ENCODE assay signal across 26 cellular contexts in the genomic region with DNA sequence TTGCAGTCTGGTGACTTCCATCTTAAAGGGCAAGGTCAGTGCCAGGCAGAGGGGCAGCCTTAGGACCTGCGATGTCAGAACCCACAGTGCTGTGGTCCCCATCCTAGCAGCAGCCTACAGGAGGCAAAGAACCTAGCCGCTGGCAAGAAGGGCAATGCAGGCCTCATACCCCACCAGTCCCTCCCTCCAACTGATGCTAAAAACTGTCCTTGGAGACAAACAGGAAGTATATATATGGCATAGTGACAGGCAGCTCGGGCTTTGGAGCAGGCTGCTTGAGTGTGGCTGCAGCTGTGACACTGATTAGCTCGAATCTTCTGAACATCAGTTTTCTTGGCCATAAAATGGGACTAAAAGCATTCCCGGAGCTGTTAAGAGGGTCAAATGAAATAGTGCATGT.
DNase-seq lines count a peak whose midpoint lies in the region; ATAC-seq and TF ChIP-seq lines count a peak whose summit lies in the region.
"Had no signal": no experiment of that assay in that cellular context is flagged by ENCODE, and none has a peak within 500 bp of the region (broad histone marks: within the 10 kb centered on the region; RNA-seq: fewer than 3 reads in every experiment).

No MANE protein-coding gene starts in this region.

- H2AFZ ChIP-seq in neuronal stem cell (ENCODE audit: low read length) (no peak overlapping the region), OCI-LY7 (ENCODE audit: low read length) (no peak overlapping the region)

- H3K4me3 Mint-ChIP-seq in CD14-positive monocyte (no peak overlapping the region), WTC11 (no peak overlapping the region)

- no peak overlapping the region for H2BK5ac ChIP-seq in neuronal stem cell (ENCODE audit: low read length)

- CTCF ChIA-PET in OCI-LY7 (lab: Charles Lee; ENCODE audit: unreplicated experiment) = no interaction called here
- CTCF ChIA-PET in WTC11 (lab: Charles Lee) = no interaction called here

- H3K9ac ChIP-seq in BLaER1 = no peak overlapping the region
- no peak overlapping the region for H3K9ac ChIP-seq in neuronal stem cell (ENCODE audit: low read depth, low read length, poor library complexity)

- no peak overlapping the region for H2BK12ac ChIP-seq in neuronal stem cell (ENCODE audit: low read length)

- DNase-seq in Right ventricle myocardium superior = peak; percentile 6
- no peak for DNase-seq in heart left ventricle
- DNase-seq in CD14-positive monocyte (ENCODE audit: low spot score) = peak; percentile 15
- DNase-seq in neuronal stem cell (ENCODE audit: low spot score) = no peak
- DNase-seq in OCI-LY7 (ENCODE audit: low spot score) = no peak
- no peak for DNase-seq in WTC11 (ENCODE audit: low spot score)
- DNase-seq: AML-193, DMS 273 treated with DMSO at 0.1 percent for 48 hours, DND-41, GOT3, HCEC 1CT, KBM-7, MV-4-11, NCI-H1105, NCI-H146, NCI-H1930, NCI-H2107, NCI-H446, NCI-H526 treated with DMSO at 0.1 percent for 48 hours, OCI-M1, Peyer's patch had no signal

- H3K4ac ChIP-seq in neuronal stem cell (ENCODE audit: low read length) = no peak overlapping the region

- POLR2A ChIA-PET in OCI-LY7 (lab: Charles Lee) (interaction anchor here (0.6 kb wide), 1 partner anchor 23 kb away, joined by 3 read pairs; no protein-coding TSS in a partner anchor), WTC11 (lab: Charles Lee) (interaction anchor here (0.5 kb wide), 1 partner anchor 35 kb away, joined by 5 read pairs; no protein-coding TSS in a partner anchor)

- H3K27ac Mint-ChIP-seq in CD14-positive monocyte (no peak overlapping the region), WTC11 (no peak overlapping the region)
- H3K27ac Mint-ChIP-seq: CD8-positive, alpha-beta memory T cell had no signal

- no peak overlapping the region for H2AK5ac ChIP-seq in neuronal stem cell (ENCODE audit: low read depth, low read length)

- H3K14ac ChIP-seq in neuronal stem cell (ENCODE audit: low read length) = no peak overlapping the region

- H3K4me2 ChIP-seq in BLaER1 (peak overlapping the region; percentile 56), neuronal stem cell (ENCODE audit: insufficient read depth, low read length, poor library complexity, severe bottlenecking) (no peak overlapping the region), OCI-LY7 (ENCODE audit: low read length) (no peak overlapping the region)
- H3K4me2 ChIP-seq: A549 had no signal

- no peak overlapping the region for H3K4me3 ChIP-seq in heart left ventricle
- H3K4me3 ChIP-seq in BLaER1 = no peak overlapping the region
- H3K4me3 ChIP-seq in neuronal stem cell (ENCODE audit: low read length in 2 of 2) = no peak overlapping the region
- no peak overlapping the region for H3K4me3 ChIP-seq in OCI-LY7 (ENCODE audit: low read depth, low read length, poor library complexity, severe bottlenecking)
- H3K4me3 ChIP-seq: A549, Peyer's patch, SJSA1 had no signal

- H3K79me1 ChIP-seq in neuronal stem cell (ENCODE audit: low read depth, low read length) = no peaks in the 10 kb centered on the region

- WGBS in heart left ventricle, 4 donors = 59 to 65% (median 60%) methylated on average over 5 of the region's 5 CpGs
- no CpG with 5 or more reads among the region's 5 CpGs for WGBS in neuronal stem cell (ENCODE audit: extremely low coverage in 2 of 2, insufficient read length in 2 of 2, insufficient replicate concordance in 1 of 2), 2 donors

- H3K4me1 Mint-ChIP-seq in CD14-positive monocyte (no peaks in the 10 kb centered on the region), WTC11 (peaks cover 8% of the 10 kb centered on the region)
- H3K4me1 Mint-ChIP-seq: CD8-positive, alpha-beta memory T cell had no signal

- H4K20me1 ChIP-seq in BLaER1 = no peaks in the 10 kb centered on the region; the same call in 1 of the 2 replicates
- no peaks in the 10 kb centered on the region for H4K20me1 ChIP-seq in OCI-LY7 (ENCODE audit: insufficient read depth, low read length)

- no peak for TF ChIP-seq CTCF in heart left ventricle (IDR thresholded peaks at IDR 0.05)
- no peak for TF ChIP-seq CTCF in CD14-positive monocyte (IDR thresholded peaks at IDR 0.05)
- no peak for TF ChIP-seq CTCF in OCI-LY7 (conservative IDR thresholded peaks at IDR 0.05; ENCODE audit: low read length)
- TF ChIP-seq CTCF in WTC11 (IDR thresholded peaks at IDR 0.05) = no peak

- H3K9me3 ChIP-seq in heart left ventricle = no peaks in the 10 kb centered on the region
- no peaks in the 10 kb centered on the region for H3K9me3 ChIP-seq in BLaER1
- H3K9me3 ChIP-seq in neuronal stem cell (replicated peaks in 1 of 2; ENCODE audit: control insufficient read depth in 2 of 2, insufficient read depth in 1 of 2, low read depth in 1 of 2, low read length in 2 of 2) = no peaks in the 10 kb centered on the region
- H3K9me3 ChIP-seq in OCI-LY7 (ENCODE audit: low read length) = no peaks in the 10 kb centered on the region
- H3K9me3 ChIP-seq: A549, Peyer's patch, SJSA1 had no signal

- no peak overlapping the region for H4K8ac ChIP-seq in neuronal stem cell (ENCODE audit: low read depth, low read length)

- H4K91ac ChIP-seq in neuronal stem cell (ENCODE audit: low read depth, low read length, poor library complexity) = no peak overlapping the region

- H2BK15ac ChIP-seq in neuronal stem cell (ENCODE audit: low read length) = no peak overlapping the region

- intact Hi-C loops in Right ventricle myocardium superior (cut with DNase I) (no loop called here), heart left ventricle (cut with DNase I) (no loop called here), CD14-positive monocyte (cut with micrococcal nuclease) (no loop called here), OCI-LY7 (cut with micrococcal nuclease; ENCODE audit: unreplicated experiment) (no loop called here)

- H3K36me3 Mint-ChIP-seq in CD14-positive monocyte (no peaks in the 10 kb centered on the region), WTC11 (no peaks in the 10 kb centered on the region)
- H3K36me3 Mint-ChIP-seq: CD8-positive, alpha-beta memory T cell had no signal

- no peak for TF ChIP-seq POLR2A in heart left ventricle (IDR thresholded peaks at IDR 0.05)

- H3K27ac ChIP-seq in heart left ventricle (no peak overlapping the region), BLaER1 (no peak overlapping the region), neuronal stem cell (replicated peaks; ENCODE audit: low read length) (no peak overlapping the region), OCI-LY7 (ENCODE audit: low read depth, low read length, poor library complexity, severe bottlenecking) (no peak overlapping the region)
- H3K27ac ChIP-seq: A549, C4-2B, Peyer's patch, SJSA1 had no signal

- BruUV-seq in OCI-LY7 (replicated peaks; lab: Mats Ljungman, UMichigan) = no TSS peak

- H3K79me2 ChIP-seq in OCI-LY7 (ENCODE audit: insufficient read depth, low read depth, low read length) = no peaks in the 10 kb centered on the region

- no peak overlapping the region for H3K18ac ChIP-seq in neuronal stem cell (ENCODE audit: low read length)

- H3K36me3 ChIP-seq in heart left ventricle (no peaks in the 10 kb centered on the region), BLaER1 (no peaks in the 10 kb centered on the region), neuronal stem cell (replicated peaks in 1 of 2; ENCODE audit: control insufficient read depth in 2 of 2, insufficient read depth in 2 of 2, low read length in 2 of 2) (no peaks in the 10 kb centered on the region), OCI-LY7 (ENCODE audit: insufficient read depth, low read length) (no peaks in the 10 kb centered on the region)
- H3K36me3 ChIP-seq: Peyer's patch, SJSA1 had no signal

- no peak for ATAC-seq in Right ventricle myocardium superior (ENCODE audit: poor library complexity)
- no peak for ATAC-seq in heart left ventricle
- ATAC-seq in WTC11 = no peak
- ATAC-seq: A549 had no signal

- peaks cover 0 to 39% (median 9%) of the 10 kb centered on the region in 12 donors for H3K4me1 ChIP-seq in heart left ventricle
- H3K4me1 ChIP-seq in BLaER1 = peaks cover 28% of the 10 kb centered on the region
- no peaks in the 10 kb centered on the region for H3K4me1 ChIP-seq in neuronal stem cell (ENCODE audit: control insufficient read depth in 2 of 2, insufficient read depth in 1 of 2, low read depth in 1 of 2, low read length in 2 of 2)
- H3K4me1 ChIP-seq in OCI-LY7 (ENCODE audit: insufficient read depth, low read length, poor library complexity, severe bottlenecking) = no peaks in the 10 kb centered on the region
- H3K4me1 ChIP-seq: A549, Peyer's patch, SJSA1 had no signal

- no peak overlapping the region for H2BK120ac ChIP-seq in neuronal stem cell (ENCODE audit: low read depth, low read length)

- H3K9me3 Mint-ChIP-seq in CD14-positive monocyte = no peaks in the 10 kb centered on the region
- H3K9me3 Mint-ChIP-seq in WTC11 = no peaks in the 10 kb centered on the region

- peaks cover 1 to 6% (median 5%) of the 10 kb centered on the region in 3 donors for H3K27me3 Mint-ChIP-seq in CD14-positive monocyte (ENCODE audit: low read depth in 3 of 3)
- H3K27me3 Mint-ChIP-seq in WTC11 (ENCODE audit: low read depth) = no peaks in the 10 kb centered on the region

- peak overlapping the region; percentile 37 for H3K23ac ChIP-seq in neuronal stem cell (ENCODE audit: low read depth, low read length, poor library complexity)

- H3K27me3 ChIP-seq in heart left ventricle (no peaks in the 10 kb centered on the region), BLaER1 (no peaks in the 10 kb centered on the region), neuronal stem cell (ENCODE audit: control insufficient read depth in 3 of 3, insufficient read depth in 3 of 3, low read depth in 1 of 3, low read length in 3 of 3) (peaks cover 0 to 3% (median 0%) of the 10 kb centered on the region in 3 experiments)
- H3K27me3 ChIP-seq: Peyer's patch, SJSA1 had no signal

- H3K9me2 ChIP-seq in OCI-LY7 (ENCODE audit: insufficient read depth, low read length) = no peaks in the 10 kb centered on the region

TF ChIP-seq in WTC11, 78 proteins besides CTCF, POLR2A, EP300 and RAD21 (continues in another document):
- TF ChIP-seq RORB (CRISPR knock-in tag; IDR thresholded peaks at IDR 0.05) (no peak), TEAD4 (CRISPR knock-in tag; IDR thresholded peaks at IDR 0.05) (no peak), SMAD3 (CRISPR knock-in tag; IDR thresholded peaks at IDR 0.05; ENCODE audit: borderline replicate concordance) (no peak)

Comparison
In these comparisons a context has a peak if more than half of its experiments do, and no peak if none do; other contexts are left out.
1. DNase-seq: peak in Right ventricle myocardium superior (single experiment) and CD14-positive monocyte (single experiment); none in heart left ventricle (0 of 5), neuronal stem cell (single experiment), OCI-LY7 (single experiment) and WTC11 (single experiment).